1 cellular context compared by ENCODE assay signal in genomic region chr19:1067341-1068103, GRCh38.
TF ChIP-seq lines count a peak whose summit lies in the region.

No MANE protein-coding gene starts in this region.

TF ChIP-seq in HCT116, 20 proteins besides CTCF, POLR2A, EP300 and RAD21 (continued from another document):
- TF ChIP-seq, protein P1, sequence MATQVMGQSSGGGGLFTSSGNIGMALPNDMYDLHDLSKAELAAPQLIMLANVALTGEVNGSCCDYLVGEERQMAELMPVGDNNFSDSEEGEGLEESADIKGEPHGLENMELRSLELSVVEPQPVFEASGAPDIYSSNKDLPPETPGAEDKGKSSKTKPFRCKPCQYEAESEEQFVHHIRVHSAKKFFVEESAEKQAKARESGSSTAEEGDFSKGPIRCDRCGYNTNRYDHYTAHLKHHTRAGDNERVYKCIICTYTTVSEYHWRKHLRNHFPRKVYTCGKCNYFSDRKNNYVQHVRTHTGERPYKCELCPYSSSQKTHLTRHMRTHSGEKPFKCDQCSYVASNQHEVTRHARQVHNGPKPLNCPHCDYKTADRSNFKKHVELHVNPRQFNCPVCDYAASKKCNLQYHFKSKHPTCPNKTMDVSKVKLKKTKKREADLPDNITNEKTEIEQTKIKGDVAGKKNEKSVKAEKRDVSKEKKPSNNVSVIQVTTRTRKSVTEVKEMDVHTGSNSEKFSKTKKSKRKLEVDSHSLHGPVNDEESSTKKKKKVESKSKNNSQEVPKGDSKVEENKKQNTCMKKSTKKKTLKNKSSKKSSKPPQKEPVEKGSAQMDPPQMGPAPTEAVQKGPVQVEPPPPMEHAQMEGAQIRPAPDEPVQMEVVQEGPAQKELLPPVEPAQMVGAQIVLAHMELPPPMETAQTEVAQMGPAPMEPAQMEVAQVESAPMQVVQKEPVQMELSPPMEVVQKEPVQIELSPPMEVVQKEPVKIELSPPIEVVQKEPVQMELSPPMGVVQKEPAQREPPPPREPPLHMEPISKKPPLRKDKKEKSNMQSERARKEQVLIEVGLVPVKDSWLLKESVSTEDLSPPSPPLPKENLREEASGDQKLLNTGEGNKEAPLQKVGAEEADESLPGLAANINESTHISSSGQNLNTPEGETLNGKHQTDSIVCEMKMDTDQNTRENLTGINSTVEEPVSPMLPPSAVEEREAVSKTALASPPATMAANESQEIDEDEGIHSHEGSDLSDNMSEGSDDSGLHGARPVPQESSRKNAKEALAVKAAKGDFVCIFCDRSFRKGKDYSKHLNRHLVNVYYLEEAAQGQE (IDR thresholded peaks at IDR 0.05; ENCODE audit: low read depth), result no peak
